ENCODE assay signal across 16 cellular contexts in the genomic region with DNA sequence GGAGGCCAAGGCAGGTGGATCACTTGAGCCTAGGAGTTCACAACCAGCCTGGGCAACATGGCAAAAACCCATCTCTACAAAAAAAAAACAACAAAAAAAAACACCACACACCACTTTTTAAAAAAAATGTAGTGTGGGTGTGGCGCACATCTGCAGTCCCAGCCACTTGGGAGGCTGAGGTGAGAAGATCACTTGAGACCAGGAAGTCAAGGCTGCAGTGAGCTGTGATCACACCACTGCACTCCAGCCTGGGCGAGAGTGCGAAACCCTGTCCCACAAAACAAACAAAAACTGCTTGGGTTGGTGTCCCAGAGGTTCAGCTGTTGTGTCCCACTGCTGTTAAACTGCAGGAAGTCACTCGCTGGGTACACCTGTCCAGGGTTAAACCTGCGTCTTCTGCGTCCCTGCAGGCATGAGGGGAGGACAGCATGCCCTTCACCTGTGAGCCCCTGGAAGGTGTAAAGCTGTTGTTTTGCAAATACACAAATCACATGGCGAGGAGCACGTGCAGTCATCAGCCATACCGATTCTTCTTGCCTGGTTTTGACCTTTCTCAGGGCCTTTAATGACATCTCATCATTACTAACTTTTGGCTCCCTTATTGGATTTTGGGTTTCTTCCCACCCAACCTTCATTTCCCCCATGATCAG. TPM values are rescaled to one million over a fixed set of nuclear protein-coding genes. Genes with fewer than 3 reads are reported as not detected.
DNase-seq lines count a peak whose midpoint lies in the region; ATAC-seq, FAIRE-seq and TF ChIP-seq lines count a peak whose summit lies in the region.
"Had no signal": no experiment of that assay in that cellular context is flagged by ENCODE, and none has a peak within 500 bp of the region (broad histone marks: within the 10 kb centered on the region; RNA-seq: fewer than 3 reads in every experiment).

No MANE protein-coding gene starts in this region.

- H3K9me2 ChIP-seq in HCT116 (ENCODE audit: insufficient read depth): no peaks in the 10 kb centered on the region

- H3K9me3 Mint-ChIP-seq in CD14-positive monocyte: peaks cover 0 to 7% (median 3%) of the 10 kb centered on the region in 7 donors
- H3K9me3 Mint-ChIP-seq in stimulated activated effector memory CD8-positive, alpha-beta T cell treated with anti-CD3 and anti-CD28 coated beads, Interleukin-12 subunit alpha, Interleukin-12 subunit beta, amount 100 ng/mL, for 72 hours: no peaks in the 10 kb centered on the region
- no peaks in the 10 kb centered on the region for H3K9me3 Mint-ChIP-seq in activated CD4-positive, alpha-beta memory T cell treated with anti-CD3 and anti-CD28 coated beads, Interleukin-2, amount 10 ng/mL, durations not matched to agents 7 days and 5 days

- H3K4me1 Mint-ChIP-seq in CD14-positive monocyte: peaks cover 4% of the 10 kb centered on the region
- peaks cover 11% of the 10 kb centered on the region for H3K4me1 Mint-ChIP-seq in stimulated activated effector memory CD8-positive, alpha-beta T cell treated with anti-CD3 and anti-CD28 coated beads, Interleukin-12 subunit alpha, Interleukin-12 subunit beta, amount 100 ng/mL, for 72 hours
- H3K4me1 Mint-ChIP-seq in activated CD4-positive, alpha-beta memory T cell treated with anti-CD3 and anti-CD28 coated beads, Interleukin-2, amount 10 ng/mL, durations not matched to agents 7 days and 5 days: no peaks in the 10 kb centered on the region

- H3K9ac ChIP-seq in HCT116 (ENCODE audit: low read length) (no peak overlapping the region), kidney (ENCODE audit: low read length in 2 of 2) (no peak overlapping the region)
- H3K9ac ChIP-seq: GM23248 had no signal

- no peak overlapping the region for H3K4me3 Mint-ChIP-seq in CD14-positive monocyte
- H3K4me3 Mint-ChIP-seq in stimulated activated effector memory CD8-positive, alpha-beta T cell treated with anti-CD3 and anti-CD28 coated beads, Interleukin-12 subunit alpha, Interleukin-12 subunit beta, amount 100 ng/mL, for 72 hours: no peak overlapping the region
- H3K4me3 Mint-ChIP-seq in activated CD4-positive, alpha-beta memory T cell treated with anti-CD3 and anti-CD28 coated beads, Interleukin-2, amount 10 ng/mL, durations not matched to agents 7 days and 5 days: no peak overlapping the region

- TF ChIP-seq CTCF in CD14-positive monocyte (IDR thresholded peaks at IDR 0.05): no peak
- TF ChIP-seq CTCF in HCT116 (IDR thresholded peaks at IDR 0.05 in 2 of 3, conservative IDR thresholded peaks at IDR 0.05 in 1 of 3; ENCODE audit: borderline replicate concordance in 1 of 3, insufficient read depth in 1 of 3, low read depth in 2 of 3, low read length in 2 of 3): no peak
- TF ChIP-seq CTCF in kidney (IDR thresholded peaks at IDR 0.05; ENCODE audit: borderline replicate concordance, extremely low read depth, insufficient read depth): no peak

- TF ChIP-seq RAD21 in HCT116 (IDR thresholded peaks at IDR 0.05; ENCODE audit: low read depth): no peak

- H3K27ac Mint-ChIP-seq in CD14-positive monocyte: peak overlapping the region in 1 of 7 donors; percentile 4
- no peak overlapping the region for H3K27ac Mint-ChIP-seq in stimulated activated effector memory CD8-positive, alpha-beta T cell treated with anti-CD3 and anti-CD28 coated beads, Interleukin-12 subunit alpha, Interleukin-12 subunit beta, amount 100 ng/mL, for 72 hours
- H3K27ac Mint-ChIP-seq in activated CD4-positive, alpha-beta memory T cell treated with anti-CD3 and anti-CD28 coated beads, Interleukin-2, amount 10 ng/mL, durations not matched to agents 7 days and 5 days: no peak overlapping the region

- H3K4me3 ChIP-seq in HCT116 (replicated peaks in 1 of 2; ENCODE audit: low read depth in 1 of 2, low read length in 2 of 2) (no peak overlapping the region), kidney (ENCODE audit: low read length in 2 of 2) (no peak overlapping the region)
- H3K4me3 ChIP-seq: GM23248 had no signal

- DNase-seq in CD14-positive monocyte (ENCODE audit: low spot score) (peak; percentile 10), HCT116 (ENCODE audit: low read depth, low spot score) (no peak), kidney (peak; percentile 18), caudate nucleus (lab: John Stamatoyannopoulos, UW) (no peak)
- DNase-seq in stimulated activated effector memory CD8-positive, alpha-beta T cell treated with anti-CD3 and anti-CD28 coated beads, Interleukin-12 subunit alpha, Interleukin-12 subunit beta, amount 100 ng/mL, for 72 hours (ENCODE audit: low spot score in 2 of 2): no peak
- no peak for DNase-seq in activated CD4-positive, alpha-beta memory T cell treated with anti-CD3 and anti-CD28 coated beads, Interleukin-2, amount 10 ng/mL, durations not matched to agents 7 days and 5 days
- DNase-seq: DMS79 treated with DMSO at 0.1 percent for 48 hours, IMR-90, MV-4-11, NCI-H1105 treated with DMSO at 0.1 percent for 48 hours, NCI-H2081 treated with DMSO at 0.1 percent for 48 hours, NCI-H526 treated with DMSO at 0.1 percent for 48 hours, Right ventricle myocardium superior had no signal

- TF ChIP-seq POLR2A in HCT116 (IDR thresholded peaks at IDR 0.05; ENCODE audit: borderline replicate concordance, extremely low read depth, insufficient read depth, insufficient read length): no peak

- H2AFZ ChIP-seq in HCT116 (ENCODE audit: low read depth, low read length, poor library complexity, severe bottlenecking): no peak overlapping the region
- H2AFZ ChIP-seq: GM23248 had no signal

- H4K20me1 ChIP-seq in HCT116 (ENCODE audit: insufficient read depth): no peaks in the 10 kb centered on the region

- no peaks in the 10 kb centered on the region for H3K36me3 ChIP-seq in HCT116 (ENCODE audit: control insufficient read depth in 1 of 2, insufficient read depth in 2 of 2, low read length in 2 of 2)
- no peaks in the 10 kb centered on the region for H3K36me3 ChIP-seq in kidney (ENCODE audit: control insufficient read depth in 1 of 2, insufficient read depth in 2 of 2, low read length in 2 of 2)

- H3K27ac ChIP-seq in HCT116 (ENCODE audit: low read depth, low read length) (no peak overlapping the region), kidney (ENCODE audit: low read depth in 2 of 2, low read length in 2 of 2) (no peak overlapping the region), caudate nucleus (ENCODE audit: low read depth, low read length) (no peak overlapping the region)
- H3K27ac ChIP-seq: C4-2B, GM23248 had no signal

- peaks cover 17 to 32% of the 10 kb centered on the region in 2 experiments for H3K4me1 ChIP-seq in HCT116 (ENCODE audit: control insufficient read depth in 1 of 2, insufficient read depth in 2 of 2, low read length in 2 of 2)
- H3K4me1 ChIP-seq in kidney (ENCODE audit: control insufficient read depth in 1 of 2, insufficient read depth in 1 of 2, low read depth in 1 of 2, low read length in 2 of 2): no peaks in the 10 kb centered on the region

- no peaks in the 10 kb centered on the region for H3K9me3 ChIP-seq in HCT116 (ENCODE audit: control insufficient read depth in 1 of 2, insufficient read depth in 1 of 2, low read depth in 1 of 2, low read length in 2 of 2)
- no peaks in the 10 kb centered on the region for H3K9me3 ChIP-seq in kidney (ENCODE audit: control insufficient read depth in 1 of 2, low read length in 2 of 2)

- peak overlapping the region; percentile 20; the same call in 1 of the 2 replicates for H3K4me2 ChIP-seq in HCT116 (ENCODE audit: low read length)

- no peaks in the 10 kb centered on the region for H3K36me3 Mint-ChIP-seq in CD14-positive monocyte
- H3K36me3 Mint-ChIP-seq in stimulated activated effector memory CD8-positive, alpha-beta T cell treated with anti-CD3 and anti-CD28 coated beads, Interleukin-12 subunit alpha, Interleukin-12 subunit beta, amount 100 ng/mL, for 72 hours: no peaks in the 10 kb centered on the region
- H3K36me3 Mint-ChIP-seq in activated CD4-positive, alpha-beta memory T cell treated with anti-CD3 and anti-CD28 coated beads, Interleukin-2, amount 10 ng/mL, durations not matched to agents 7 days and 5 days (ENCODE audit: low read depth): no peaks in the 10 kb centered on the region

- H3K79me2 ChIP-seq in HCT116 (ENCODE audit: insufficient read depth, low read length): no peaks in the 10 kb centered on the region

- no peaks in the 10 kb centered on the region for H3K27me3 ChIP-seq in HCT116 (ENCODE audit: insufficient read depth, low read length)

- peaks cover 9 to 29% (median 12%) of the 10 kb centered on the region in 3 donors for H3K27me3 Mint-ChIP-seq in CD14-positive monocyte (ENCODE audit: low read depth in 3 of 3)
- peaks cover 5% of the 10 kb centered on the region for H3K27me3 Mint-ChIP-seq in activated CD4-positive, alpha-beta memory T cell treated with anti-CD3 and anti-CD28 coated beads, Interleukin-2, amount 10 ng/mL, durations not matched to agents 7 days and 5 days

- intact Hi-C loops in CD14-positive monocyte (cut with micrococcal nuclease): no loop called here
- intact Hi-C loops in HCT116 (cut with micrococcal nuclease): no loop called here
- intact Hi-C loops in kidney (cut with DNase I): no loop called here

- ATAC-seq in HCT116: no peak
- peak; percentile 19 for ATAC-seq in stimulated activated effector memory CD8-positive, alpha-beta T cell treated with anti-CD3 and anti-CD28 coated beads, Interleukin-12 subunit alpha, Interleukin-12 subunit beta, amount 100 ng/mL, for 72 hours
- no peak for ATAC-seq in GM18867 (IDR thresholded peaks at IDR 0.05; ENCODE audit: unreplicated experiment)

- CTCF ChIA-PET in HCT116 (lab: Charles Lee): no interaction called here
- CTCF ChIA-PET in activated CD4-positive, alpha-beta memory T cell treated with anti-CD3 and anti-CD28 coated beads, Interleukin-2, amount 10 ng/mL, durations not matched to agents 7 days and 5 days (lab: Charles Lee): no interaction called here

- POLR2A ChIA-PET in HCT116 (lab: Charles Lee): no interaction called here
- POLR2A ChIA-PET in activated CD4-positive, alpha-beta memory T cell treated with anti-CD3 and anti-CD28 coated beads, Interleukin-2, amount 10 ng/mL, durations not matched to agents 7 days and 5 days (lab: Charles Lee): no interaction called here

- FAIRE-seq in kidney (lab: Jason Lieb, UNC): no peak

- no TSS peak for BruUV-seq in HCT116 (replicated peaks; lab: Mats Ljungman, UMichigan)

- RAD21 ChIA-PET in HCT116 (lab: Charles Lee; ENCODE audit: low non-redundant PET in 1 of 2, low total read pairs in 2 of 2, uncharacterized antibody in 2 of 2, unreplicated experiment in 2 of 2): no interaction called here

TF ChIP-seq in HCT116, 20 proteins besides CTCF, POLR2A, EP300 and RAD21 (continues in another document):
- TF ChIP-seq MAX (IDR thresholded peaks at IDR 0.05) (no peak; the same call in 1 of the 2 replicates), POLR2AphosphoS5 (IDR thresholded peaks at IDR 0.05; ENCODE audit: low read depth, low read length) (no peak)

RNA-seq across cellular contexts. Expression of gene CLPTM1L, which starts 29.3 kb away (rescaled TPM):
- 10 to 100 TPM; 14.1 to 35.0 TPM for polyA plus RNA-seq in CD14-positive monocyte
- total RNA-seq in HCT116 (2021; ENCODE audit: unreplicated experiment): 98.4 TPM
- polyA plus RNA-seq in HCT116 (2012): 76.0 and 80.6 TPM in 2 replicates
- 96.6 TPM for total RNA-seq in kidney
- 135 TPM for polyA plus RNA-seq in kidney (ENCODE audit: insufficient read depth, low read depth, low replicate concordance)
- 100 to 1,000 TPM in 1 of 2 experiments, 10 to 100 TPM in 1; 99.7 to 101 TPM for total RNA-seq in activated CD4-positive, alpha-beta memory T cell treated with anti-CD3 and anti-CD28 coated beads, Interleukin-2, amount 10 ng/mL, durations not matched to agents 7 days and 5 days

Comparison
In these comparisons a context has a peak if more than half of its experiments do, and no peak if none do; other contexts are left out.
1. DNase-seq: peak in CD14-positive monocyte (single experiment) and kidney (single experiment); none in HCT116 (single experiment), stimulated activated effector memory CD8-positive, alpha-beta T cell treated with anti-CD3 and anti-CD28 coated beads, Interleukin-12 subunit alpha, Interleukin-12 subunit beta, amount 100 ng/mL, for 72 hours (0 of 2), caudate nucleus (0 of 61) and activated CD4-positive, alpha-beta memory T cell treated with anti-CD3 and anti-CD28 coated beads, Interleukin-2, amount 10 ng/mL, durations not matched to agents 7 days and 5 days (single experiment).